Comparison of ENCODE assay signal across 8 cellular contexts in the genomic region with DNA sequence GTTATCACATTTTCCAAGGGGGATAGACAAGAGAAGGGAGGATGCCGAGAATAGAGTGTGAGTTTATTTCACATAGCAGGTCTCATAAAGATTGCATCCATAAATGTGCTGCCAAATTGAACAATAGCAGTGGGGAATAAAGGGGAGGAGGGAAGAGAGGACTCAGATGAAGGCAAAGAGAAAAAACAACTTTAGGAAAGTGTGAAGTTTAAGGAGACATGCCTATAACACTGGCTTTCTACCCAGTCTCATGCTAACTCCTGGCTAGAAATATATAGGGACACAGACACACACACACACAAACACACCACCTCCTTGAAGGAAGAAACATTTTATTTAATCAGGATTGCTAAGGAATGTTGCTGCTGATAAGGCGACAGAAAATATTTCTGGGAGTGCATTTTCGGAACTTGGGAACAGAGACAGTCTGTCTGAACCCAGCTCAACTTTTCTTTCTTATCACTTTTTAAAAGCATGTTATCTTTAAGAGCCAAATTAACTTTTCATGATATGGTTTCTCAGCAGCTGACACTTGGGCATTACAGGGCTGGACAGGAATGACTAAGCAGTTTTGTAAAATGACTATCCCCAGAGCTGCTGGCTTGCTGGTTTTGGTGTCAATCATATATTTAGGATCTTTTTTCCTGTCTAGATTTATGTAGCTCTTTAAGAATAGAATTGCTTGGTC.
DNase-seq lines count a peak whose midpoint lies in the region; ATAC-seq and TF ChIP-seq lines count a peak whose summit lies in the region.

No MANE protein-coding gene starts in this region.

- no peaks in the 10 kb centered on the region for H3K27me3 Mint-ChIP-seq in activated naive CD8-positive, alpha-beta T cell treated with anti-CD3 and anti-CD28 coated beads, Interleukin-2, amount 50 U/mL, for 24 hours

- TF ChIP-seq POLR2A in ovary (IDR thresholded peaks at IDR 0.05): no peak

- no peak for TF ChIP-seq EP300 in ovary (IDR thresholded peaks at IDR 0.05)

- H3K4me3 ChIP-seq in ovary: no peak overlapping the region

- H3K9me3 Mint-ChIP-seq in activated naive CD8-positive, alpha-beta T cell treated with anti-CD3 and anti-CD28 coated beads, Interleukin-2, amount 50 U/mL, for 24 hours: peaks cover 10% of the 10 kb centered on the region

- no peaks in the 10 kb centered on the region for H3K36me3 ChIP-seq in ovary

- H3K27ac Mint-ChIP-seq in activated naive CD8-positive, alpha-beta T cell treated with anti-CD3 and anti-CD28 coated beads, Interleukin-2, amount 50 U/mL, for 24 hours: no peak overlapping the region

- intact Hi-C loops in ovary (cut with DNase I): no loop called here

- peaks cover 5% of the 10 kb centered on the region for H3K4me1 Mint-ChIP-seq in activated naive CD8-positive, alpha-beta T cell treated with anti-CD3 and anti-CD28 coated beads, Interleukin-2, amount 50 U/mL, for 24 hours

- H3K9me3 ChIP-seq in ovary: no peaks in the 10 kb centered on the region

- CTCF ChIA-PET in GM10248 (lab: Yijun Ruan, JAX): interaction anchor here (2.0 kb wide), 1 partner anchor 11 kb away, joined by 5 read pairs; no protein-coding TSS in a partner anchor
- CTCF ChIA-PET in RWPE1 (lab: Yijun Ruan, JAX): no interaction called here

- POLR2A ChIA-PET in GM10248 (lab: Yijun Ruan, JAX): no interaction called here
- POLR2A ChIA-PET in RWPE1 (lab: Yijun Ruan, JAX; ENCODE audit: low non-redundant PET): no interaction called here

- H3K27me3 ChIP-seq in ovary: no peaks in the 10 kb centered on the region

- H3K27ac ChIP-seq in RWPE1 (no peak overlapping the region), ovary (peak overlapping the region in 1 of 2 donors; percentile 46)

- TF ChIP-seq CTCF in GM10248 (IDR thresholded peaks at IDR 0.05; ENCODE audit: control extremely low read depth, extremely low read depth, low read depth, missing control alignments) (no peak), RWPE1 (conservative IDR thresholded peaks at IDR 0.05; ENCODE audit: low read depth) (no peak), ovary (IDR thresholded peaks at IDR 0.05) (no peak)

- H3K4me1 ChIP-seq in ovary (ENCODE audit: insufficient read depth): peaks cover 4% of the 10 kb centered on the region

- H3K36me3 Mint-ChIP-seq in activated naive CD8-positive, alpha-beta T cell treated with anti-CD3 and anti-CD28 coated beads, Interleukin-2, amount 50 U/mL, for 24 hours (ENCODE audit: low read depth): no peaks in the 10 kb centered on the region

- no peak overlapping the region for H3K4me3 Mint-ChIP-seq in activated naive CD8-positive, alpha-beta T cell treated with anti-CD3 and anti-CD28 coated beads, Interleukin-2, amount 50 U/mL, for 24 hours

- WGBS in ovary, 3 donors: 3 to 10% (median 7%) methylated on average over 3 of the region's 3 CpGs

- peak; percentile 68 for ATAC-seq in HG02610 (IDR thresholded peaks at IDR 0.05; ENCODE audit: unreplicated experiment)
- ATAC-seq in activated naive CD8-positive, alpha-beta T cell treated with anti-CD3 and anti-CD28 coated beads, Interleukin-2, amount 50 U/mL, for 24 hours: no peak

- DNase-seq in GM10248 (ENCODE audit: extremely low spot score) (peak; percentile 17), RWPE1 (ENCODE audit: low spot score) (peak; percentile 3), hepatic stellate cell (ENCODE audit: low spot score) (peak; percentile 45), ovary (no peak), putamen (ENCODE audit: low spot score) (no peak), pons (ENCODE audit: low spot score) (no peak)
- no peak for DNase-seq in activated naive CD8-positive, alpha-beta T cell treated with anti-CD3 and anti-CD28 coated beads, Interleukin-2, amount 50 U/mL, for 24 hours

Comparison
In these comparisons a context has a peak if more than half of its experiments do, and no peak if none do; other contexts are left out.
1. DNase-seq: peak in GM10248 (single experiment), RWPE1 (single experiment) and hepatic stellate cell (single experiment); none in ovary (0 of 5), putamen (single experiment), pons (single experiment) and activated naive CD8-positive, alpha-beta T cell treated with anti-CD3 and anti-CD28 coated beads, Interleukin-2, amount 50 U/mL, for 24 hours (single experiment).